ENCODE assay signal across 29 cellular contexts in the genomic region with DNA sequence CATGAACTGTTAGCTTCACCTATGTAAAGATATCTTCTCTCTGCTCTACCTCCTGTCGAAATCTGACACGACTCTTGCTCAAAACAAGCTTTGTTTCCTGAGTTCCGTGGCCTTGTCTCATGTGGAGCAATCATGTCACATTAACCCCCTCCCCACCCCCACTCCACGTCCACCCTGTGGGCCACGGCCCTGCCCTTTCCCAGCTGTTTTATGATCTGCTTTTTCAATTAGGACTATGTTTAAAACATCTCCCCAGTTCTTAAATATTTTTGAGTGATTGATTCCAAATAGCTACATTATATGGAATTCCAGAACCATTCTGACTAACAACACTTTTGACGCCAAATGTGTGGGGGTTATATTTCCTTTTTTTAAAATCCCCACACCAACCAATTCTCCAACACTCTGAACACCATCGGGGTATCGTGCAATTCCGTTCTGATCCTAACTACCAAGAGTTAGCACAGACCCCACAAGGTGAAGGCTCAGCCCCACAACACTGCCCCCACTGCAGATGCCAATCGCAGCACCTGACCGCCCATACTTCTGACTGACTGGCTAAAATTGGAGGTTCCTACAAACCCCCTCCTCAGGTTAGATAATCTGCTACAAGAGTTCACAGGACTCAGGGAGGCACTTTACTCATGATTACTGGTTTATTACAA. TPM values are rescaled to one million over a fixed set of nuclear protein-coding genes. Genes with fewer than 3 reads are reported as not detected.
"Had no signal": no experiment of that assay in that cellular context is flagged by ENCODE, and none has a peak within 500 bp of the region (broad histone marks: within the 10 kb centered on the region; RNA-seq: fewer than 3 reads in every experiment).

No MANE protein-coding gene starts in this region.

- H3K9me3 ChIP-seq: SJSA1 had no signal

- H3K36me3 Mint-ChIP-seq: activated CD4-positive, alpha-beta memory T cell treated with anti-CD3 and anti-CD28 coated beads for 36 hours; activated naive CD4-positive, alpha-beta T cell treated with anti-CD3 and anti-CD28 coated beads, Interleukin-2, amount 10 ng/mL, durations not matched to agents 7 days and 5 days; activated naive CD8-positive, alpha-beta T cell treated with anti-CD3 and anti-CD28 coated beads for 36 hours had no signal

- H3K4me3 Mint-ChIP-seq: activated CD4-positive, alpha-beta memory T cell treated with anti-CD3 and anti-CD28 coated beads for 36 hours; activated naive CD4-positive, alpha-beta T cell treated with anti-CD3 and anti-CD28 coated beads, Interleukin-2, amount 10 ng/mL, durations not matched to agents 7 days and 5 days; activated naive CD8-positive, alpha-beta T cell treated with anti-CD3 and anti-CD28 coated beads for 36 hours; activated T-cell treated with anti-CD3 and anti-CD28 coated beads, Interleukin-2, amount 50 U/mL, for 4 hours; WTC11 had no signal

- H3K9me3 Mint-ChIP-seq: activated CD4-positive, alpha-beta memory T cell treated with anti-CD3 and anti-CD28 coated beads for 36 hours; activated naive CD4-positive, alpha-beta T cell treated with anti-CD3 and anti-CD28 coated beads, Interleukin-2, amount 10 ng/mL, durations not matched to agents 7 days and 5 days; activated T-cell treated with anti-CD3 and anti-CD28 coated beads, Interleukin-2, amount 50 U/mL, for 4 hours; activated T-helper 2 cell treated with anti-CD3 and anti-CD28 coated beads, Interferon-gamma antibody, Interleukin-2, Interleukin-4, amounts not matched to agents 10 μg/mL and 5 μg/mL and 100 μg/mL, durations not matched to agents 14 hours and 24 hours and 36 hours had no signal

- H3K36me3 ChIP-seq: brain microvascular endothelial cell, cardiac muscle cell, SJSA1 had no signal

- H3K4me3 ChIP-seq: cardiac muscle cell, K562, SJSA1 had no signal

- H3K27ac ChIP-seq: brain microvascular endothelial cell, cardiac muscle cell, SJSA1 had no signal

- DNase-seq: activated CD4-positive, alpha-beta memory T cell treated with anti-CD3 and anti-CD28 coated beads for 36 hours; activated CD4-positive, alpha-beta T cell treated with anti-CD3 and anti-CD28 coated beads for 48 hours; activated CD4-positive, CD25-positive, alpha-beta regulatory T cell treated with anti-CD3 and anti-CD28 coated beads, Interleukin-2, amount 50 U/mL, for 72 hours; activated CD8-positive, alpha-beta memory T cell treated with anti-CD3 and anti-CD28 coated beads for 24 hours; activated gamma-delta T cell treated with Interleukin-2 at 50 U/mL for 16 hours; activated naive CD4-positive, alpha-beta T cell treated with anti-CD3 and anti-CD28 coated beads, Interleukin-2, amount 10 ng/mL, durations not matched to agents 7 days and 5 days; activated naive CD8-positive, alpha-beta T cell treated with anti-CD3 and anti-CD28 coated beads for 36 hours; activated T-cell treated with anti-CD3 and anti-CD28 coated beads, Interleukin-2, amount 50 U/mL, for 4 hours; brain microvascular endothelial cell; Karpas-422; MM.1S; NCI-H1105; NCI-H1436; NCI-H1694 treated with DMSO at 0.1 percent for 48 hours; NCI-H2029 treated with DMSO at 0.1 percent for 48 hours; NCI-H510A treated with DMSO at 0.1 percent for 48 hours; NCI-H69; NK-92 treated with Interleukin-12 subunit alpha and Interleukin-12 subunit beta, amount 100 ng/mL, for 24 hours; PC-3; SHP77; SW 1271 had no signal

- ATAC-seq: activated T-cell treated with anti-CD3 and anti-CD28 coated beads, Interleukin-2, amount 50 U/mL, for 4 hours; K562; PC-3; SK-N-SH treated with all-trans-retinoic acid at 6 μM for 48 hours; WTC11 had no signal

- H3K27ac Mint-ChIP-seq: activated CD4-positive, alpha-beta memory T cell treated with anti-CD3 and anti-CD28 coated beads for 36 hours; activated naive CD4-positive, alpha-beta T cell treated with anti-CD3 and anti-CD28 coated beads, Interleukin-2, amount 10 ng/mL, durations not matched to agents 7 days and 5 days; activated naive CD8-positive, alpha-beta T cell treated with anti-CD3 and anti-CD28 coated beads for 36 hours; activated T-helper 2 cell treated with anti-CD3 and anti-CD28 coated beads, Interferon-gamma antibody, Interleukin-2, Interleukin-4, amounts not matched to agents 10 μg/mL and 5 μg/mL and 100 μg/mL, durations not matched to agents 14 hours and 24 hours and 36 hours; WTC11 had no signal

- H3K27me3 ChIP-seq: brain microvascular endothelial cell, cardiac muscle cell had no signal

- H3K4me1 ChIP-seq: SJSA1 had no signal

- H3K4me1 Mint-ChIP-seq: activated naive CD8-positive, alpha-beta T cell treated with anti-CD3 and anti-CD28 coated beads for 36 hours had no signal

RNA-seq across cellular contexts. Expression of gene S100A8, which starts 12.7 kb away (rescaled TPM):
- total RNA-seq: activated CD4-positive, alpha-beta memory T cell treated with anti-CD3 and anti-CD28 coated beads for 36 hours; activated naive CD8-positive, alpha-beta T cell treated with anti-CD3 and anti-CD28 coated beads for 36 hours; activated T-cell treated with anti-CD3 and anti-CD28 coated beads, Interleukin-2, amount 50 U/mL, for 4 hours; activated T-helper 2 cell treated with anti-CD3 and anti-CD28 coated beads, Interferon-gamma antibody, Interleukin-2, Interleukin-4, amounts not matched to agents 10 μg/mL and 5 μg/mL and 100 μg/mL, durations not matched to agents 14 hours and 24 hours and 36 hours; cardiac muscle cell; SJSA1; T-helper 1 cell treated with Interleukin-12 subunit alpha and Interleukin-12 subunit beta and Interleukin-4 antibody, amounts not matched to agents 30 ng/mL and 1 ng/mL, for 36 hours; WTC11 had no signal

RNA-seq across cellular contexts. Expression of gene S100A7A, which starts 12.8 kb away (rescaled TPM):
- total RNA-seq: activated CD4-positive, alpha-beta memory T cell treated with anti-CD3 and anti-CD28 coated beads for 36 hours; activated naive CD8-positive, alpha-beta T cell treated with anti-CD3 and anti-CD28 coated beads for 36 hours; activated T-cell treated with anti-CD3 and anti-CD28 coated beads, Interleukin-2, amount 50 U/mL, for 4 hours; activated T-helper 2 cell treated with anti-CD3 and anti-CD28 coated beads, Interferon-gamma antibody, Interleukin-2, Interleukin-4, amounts not matched to agents 10 μg/mL and 5 μg/mL and 100 μg/mL, durations not matched to agents 14 hours and 24 hours and 36 hours; cardiac muscle cell; K562; PC-3; SJSA1; T-helper 1 cell treated with Interleukin-12 subunit alpha and Interleukin-12 subunit beta and Interleukin-4 antibody, amounts not matched to agents 30 ng/mL and 1 ng/mL, for 36 hours; WTC11 had no signal
- polyA plus RNA-seq: adipose tissue, cardiac muscle cell, K562 had no signal

RNA-seq across cellular contexts. Expression of gene S100A12, which starts 28.1 kb away (rescaled TPM):
- total RNA-seq: activated CD4-positive, alpha-beta memory T cell treated with anti-CD3 and anti-CD28 coated beads for 36 hours; activated naive CD8-positive, alpha-beta T cell treated with anti-CD3 and anti-CD28 coated beads for 36 hours; activated T-cell treated with anti-CD3 and anti-CD28 coated beads, Interleukin-2, amount 50 U/mL, for 4 hours; activated T-helper 2 cell treated with anti-CD3 and anti-CD28 coated beads, Interferon-gamma antibody, Interleukin-2, Interleukin-4, amounts not matched to agents 10 μg/mL and 5 μg/mL and 100 μg/mL, durations not matched to agents 14 hours and 24 hours and 36 hours; cardiac muscle cell; K562; PC-3; SJSA1; T-helper 1 cell treated with Interleukin-12 subunit alpha and Interleukin-12 subunit beta and Interleukin-4 antibody, amounts not matched to agents 30 ng/mL and 1 ng/mL, for 36 hours; WTC11 had no signal
- polyA plus RNA-seq: cardiac muscle cell, K562 had no signal

RNA-seq across cellular contexts. Expression of gene S100A9, which starts 45.9 kb away (rescaled TPM):
- total RNA-seq: activated CD4-positive, alpha-beta memory T cell treated with anti-CD3 and anti-CD28 coated beads for 36 hours; activated naive CD8-positive, alpha-beta T cell treated with anti-CD3 and anti-CD28 coated beads for 36 hours; activated T-helper 2 cell treated with anti-CD3 and anti-CD28 coated beads, Interferon-gamma antibody, Interleukin-2, Interleukin-4, amounts not matched to agents 10 μg/mL and 5 μg/mL and 100 μg/mL, durations not matched to agents 14 hours and 24 hours and 36 hours; SJSA1 had no signal
- polyA plus RNA-seq: cardiac muscle cell, K562 had no signal

RNA-seq across cellular contexts. Expression of gene PGLYRP4, which starts 54.9 kb away (rescaled TPM):
- total RNA-seq: activated CD4-positive, alpha-beta memory T cell treated with anti-CD3 and anti-CD28 coated beads for 36 hours; activated naive CD8-positive, alpha-beta T cell treated with anti-CD3 and anti-CD28 coated beads for 36 hours; activated T-cell treated with anti-CD3 and anti-CD28 coated beads, Interleukin-2, amount 50 U/mL, for 4 hours; activated T-helper 2 cell treated with anti-CD3 and anti-CD28 coated beads, Interferon-gamma antibody, Interleukin-2, Interleukin-4, amounts not matched to agents 10 μg/mL and 5 μg/mL and 100 μg/mL, durations not matched to agents 14 hours and 24 hours and 36 hours; cardiac muscle cell; PC-3; SJSA1; T-helper 1 cell treated with Interleukin-12 subunit alpha and Interleukin-12 subunit beta and Interleukin-4 antibody, amounts not matched to agents 30 ng/mL and 1 ng/mL, for 36 hours; WTC11 had no signal
- polyA plus RNA-seq: adipose tissue had no signal
